ENCODE assay signal across 21 cellular contexts in genomic region chr1:225937048-225937968, GRCh38. TPM values are rescaled to one million over a fixed set of nuclear protein-coding genes. Genes with fewer than 3 reads are reported as not detected.
DNase-seq lines count a peak whose midpoint lies in the region; ATAC-seq, FAIRE-seq and TF ChIP-seq lines count a peak whose summit lies in the region.
"Had no signal": no experiment of that assay in that cellular context is flagged by ENCODE, and none has a peak within 500 bp of the region (broad histone marks: within the 10 kb centered on the region; RNA-seq: fewer than 3 reads in every experiment).

No MANE protein-coding gene starts in this region.

- FAIRE-seq in K562 (lab: Jason Lieb, UNC): no peak
- FAIRE-seq: GM12891 had no signal

- H2BK120ac ChIP-seq in neuronal stem cell (ENCODE audit: low read depth, low read length): no peak overlapping the region

- H3K9me3 ChIP-seq in BLaER1 (no peaks in the 10 kb centered on the region), HEK293 (ENCODE audit: control insufficient read depth, insufficient read depth, low read depth, low read length) (no peaks in the 10 kb centered on the region), K562 (replicated peaks; ENCODE audit: control insufficient read depth, insufficient read depth, low read depth, low read length) (no peaks in the 10 kb centered on the region), neuronal stem cell (replicated peaks in 1 of 2; ENCODE audit: control insufficient read depth in 2 of 2, insufficient read depth in 1 of 2, low read depth in 1 of 2, low read length in 2 of 2) (no peaks in the 10 kb centered on the region), gastroesophageal sphincter (no peaks in the 10 kb centered on the region)

- H4K8ac ChIP-seq in neuronal stem cell (ENCODE audit: low read depth, low read length): no peak overlapping the region

- H3K79me1 ChIP-seq in neuronal stem cell (ENCODE audit: low read depth, low read length): no peaks in the 10 kb centered on the region

- no peak overlapping the region for H3K4me3 ChIP-seq in BLaER1
- H3K4me3 ChIP-seq in HEK293 (ENCODE audit: low read depth, low read length): no peak overlapping the region
- no peak overlapping the region for H3K4me3 ChIP-seq in K562
- H3K4me3 ChIP-seq in neuronal stem cell (ENCODE audit: low read length in 2 of 2): no peak overlapping the region
- no peak overlapping the region for H3K4me3 ChIP-seq in gastroesophageal sphincter

- H2AFZ ChIP-seq in K562 (ENCODE audit: low read depth, low read length) (peak overlapping the region; percentile 70), neuronal stem cell (ENCODE audit: low read length) (peak overlapping the region; percentile 74)

- no peak for TF ChIP-seq RAD21 in K562 (CRISPR knock-in tag; conservative IDR thresholded peaks at IDR 0.05 in 1 of 2, IDR thresholded peaks at IDR 0.05 in 1 of 2)

- intact Hi-C loops in K562 (cut with micrococcal nuclease): no loop called here

- WGBS in K562 (ENCODE audit: insufficient coverage, low coverage, missing lambda C conversion rate): 87% methylated on average over 20 of the region's 21 CpGs
- no CpG with 5 or more reads among the region's 21 CpGs for WGBS in neuronal stem cell (ENCODE audit: extremely low coverage in 2 of 2, insufficient read length in 2 of 2, insufficient replicate concordance in 1 of 2), 2 donors
- 82% methylated on average over 4 of the region's 21 CpGs; no CpG with 5 or more reads in 1 of the 2 donors for WGBS in gastroesophageal sphincter (ENCODE audit: low coverage in 1 of 2), 2 donors

- TF ChIP-seq CTCF in HEK293 (tag by site-specific recombination; IDR thresholded peaks at IDR 0.05): no peak
- TF ChIP-seq CTCF in K562 (IDR thresholded peaks at IDR 0.05 in 2 of 3, conservative IDR thresholded peaks at IDR 0.05 in 1 of 3; ENCODE audit: insufficient read depth in 2 of 3, low read depth in 1 of 3, low read length in 3 of 3): no peak
- TF ChIP-seq CTCF in gastroesophageal sphincter (IDR thresholded peaks at IDR 0.05): no peak

- H3K9ac ChIP-seq in BLaER1: peak overlapping the region; percentile 34
- H3K9ac ChIP-seq in K562 (ENCODE audit: insufficient read depth in 1 of 2, low read depth in 2 of 2, low read length in 2 of 2): no peak overlapping the region
- H3K9ac ChIP-seq in neuronal stem cell (ENCODE audit: low read depth, low read length, poor library complexity): no peak overlapping the region
- H3K9ac ChIP-seq: KMS-11 had no signal

- H4K20me1 ChIP-seq in BLaER1 (no peaks in the 10 kb centered on the region), K562 (replicated peaks; ENCODE audit: control insufficient read depth, insufficient read depth, low read length) (no peaks in the 10 kb centered on the region)

- ATAC-seq in K562 (no peak), gastroesophageal sphincter (no peak)

- H3K9me1 ChIP-seq in K562 (ENCODE audit: control insufficient read depth, insufficient read depth, low read length): no peaks in the 10 kb centered on the region

- TF ChIP-seq POLR2A in K562 (conservative IDR thresholded peaks at IDR 0.05) (no peak), gastroesophageal sphincter (IDR thresholded peaks at IDR 0.05) (no peak)

- H3K27me3 ChIP-seq in BLaER1: no peaks in the 10 kb centered on the region
- H3K27me3 ChIP-seq in K562 (ENCODE audit: control insufficient read depth in 2 of 2, insufficient read depth in 2 of 2, low read length in 2 of 2): no peaks in the 10 kb centered on the region
- H3K27me3 ChIP-seq in neuronal stem cell (ENCODE audit: control insufficient read depth in 3 of 3, insufficient read depth in 3 of 3, low read depth in 1 of 3, low read length in 3 of 3): peaks cover 0 to 7% (median 7%) of the 10 kb centered on the region in 3 experiments
- peaks cover 15% of the 10 kb centered on the region for H3K27me3 ChIP-seq in gastroesophageal sphincter

- no peak overlapping the region for H2AK5ac ChIP-seq in neuronal stem cell (ENCODE audit: low read depth, low read length)

- DNase-seq in K562 (ENCODE audit: extremely low read depth in 1 of 4, low spot score in 3 of 4): no peak
- no peak for DNase-seq in neuronal stem cell (ENCODE audit: low spot score)
- no peak for DNase-seq in CD1c-positive myeloid dendritic cell (ENCODE audit: extremely low spot score)
- DNase-seq in HuH-7.5 (ENCODE audit: low spot score): no peak
- DNase-seq: CD4-positive, alpha-beta memory T cell; GDM1; GOT3; NCI-H1092; NCI-H146; NCI-H2081 treated with DMSO at 0.1 percent for 48 hours; NCI-H2227 treated with DMSO at 0.1 percent for 48 hours; NCI-H526; OCI-M1; RPMI8226 had no signal

- TF ChIP-seq EP300 in K562 (IDR thresholded peaks at IDR 0.05; ENCODE audit: low read length): no peak
- no peak for TF ChIP-seq EP300 in gastroesophageal sphincter (IDR thresholded peaks at IDR 0.05)

- no peaks in the 10 kb centered on the region for H3K79me2 ChIP-seq in K562 (ENCODE audit: control insufficient read depth, insufficient read depth, low read length)

- H3K18ac ChIP-seq in neuronal stem cell (ENCODE audit: low read length): peak overlapping the region; percentile 17

- peak overlapping the region; percentile 95 for H3K23ac ChIP-seq in neuronal stem cell (ENCODE audit: low read depth, low read length, poor library complexity)

- H4K91ac ChIP-seq in neuronal stem cell (ENCODE audit: low read depth, low read length, poor library complexity): no peak overlapping the region

- H3K4me2 ChIP-seq in BLaER1: peak overlapping the region; percentile 56
- H3K4me2 ChIP-seq in K562 (ENCODE audit: insufficient read depth, low read length): no peak overlapping the region
- no peak overlapping the region for H3K4me2 ChIP-seq in neuronal stem cell (ENCODE audit: insufficient read depth, low read length, poor library complexity, severe bottlenecking)
- H3K4me2 ChIP-seq: KMS-11 had no signal

- H3K14ac ChIP-seq in neuronal stem cell (ENCODE audit: low read length): no peak overlapping the region

- H3K4me1 ChIP-seq in BLaER1 (peaks cover 36% of the 10 kb centered on the region), HEK293 (ENCODE audit: control insufficient read depth, insufficient read depth, low read length) (no peaks in the 10 kb centered on the region), K562 (replicated peaks in 1 of 2; ENCODE audit: control insufficient read depth in 2 of 2, insufficient read depth in 2 of 2, low read length in 2 of 2) (peaks cover 7 to 21% of the 10 kb centered on the region in 2 experiments; a peak in 4 of 5 replicates), neuronal stem cell (ENCODE audit: control insufficient read depth in 2 of 2, insufficient read depth in 1 of 2, low read depth in 1 of 2, low read length in 2 of 2) (peaks cover 8 to 14% of the 10 kb centered on the region in 2 donors), gastroesophageal sphincter (peaks cover 0 to 26% (median 12%) of the 10 kb centered on the region in 3 donors)

- no peak overlapping the region for H2BK15ac ChIP-seq in neuronal stem cell (ENCODE audit: low read length)

- BruUV-seq in K562 (replicated peaks; lab: Mats Ljungman, UMichigan): no TSS peak

- H3K36me3 ChIP-seq in BLaER1: no peaks in the 10 kb centered on the region
- no peaks in the 10 kb centered on the region for H3K36me3 ChIP-seq in HEK293 (ENCODE audit: control insufficient read depth in 2 of 2, insufficient read depth in 1 of 2, low read length in 2 of 2)
- no peaks in the 10 kb centered on the region for H3K36me3 ChIP-seq in K562 (ENCODE audit: control insufficient read depth, insufficient read depth, low read length)
- H3K36me3 ChIP-seq in neuronal stem cell (replicated peaks in 1 of 2; ENCODE audit: control insufficient read depth in 2 of 2, insufficient read depth in 2 of 2, low read length in 2 of 2): no peaks in the 10 kb centered on the region
- H3K36me3 ChIP-seq in gastroesophageal sphincter: no peaks in the 10 kb centered on the region

- H3K27ac ChIP-seq in BLaER1 (no peak overlapping the region), HEK293 (ENCODE audit: extremely low read depth, low read depth, low read length) (no peak overlapping the region), K562 (ENCODE audit: extremely low read depth, low read depth, low read length) (no peak overlapping the region), neuronal stem cell (replicated peaks; ENCODE audit: low read length) (no peak overlapping the region), gastroesophageal sphincter (no peak overlapping the region)
- H3K27ac ChIP-seq: KMS-11 had no signal

- no peak overlapping the region for H3K4ac ChIP-seq in neuronal stem cell (ENCODE audit: low read length)

- H2BK12ac ChIP-seq in neuronal stem cell (ENCODE audit: low read length): no peak overlapping the region

- in situ Hi-C loops in K562 (cut with MboI): no loop called here

- H2BK5ac ChIP-seq in neuronal stem cell (ENCODE audit: low read length): no peak overlapping the region

- CTCF ChIA-PET in HEK293 (lab: Yijun Ruan, JAX) (interaction anchor here (0.6 to 1.8 kb wide), 8 partner anchors 24 to 463 kb away, joined by 3 to 6 read pairs (median 3); no protein-coding TSS in a partner anchor), K562 (lab: Yijun Ruan, JAX; ENCODE audit: low intra/inter-chr PET ratio) (no interaction called here)

- POLR2A ChIA-PET in HEK293 (lab: Yijun Ruan, JAX) (interaction anchor here (0.6 to 6.0 kb wide), 4 partner anchors 13 to 135 kb away, joined by 3 to 32 read pairs (median 10); partner anchors contain the start of gene PYCR2), K562 (lab: Yijun Ruan, JAX) (interaction anchor here (0.6 to 1.9 kb wide), 7 partner anchors 9 to 492 kb away, joined by 3 to 10 read pairs (median 4); no protein-coding TSS in a partner anchor)

RNA-seq across cellular contexts. Expression of gene LEFTY2, which starts 3.7 kb away (rescaled TPM):
- total RNA-seq in K562 (2011; cell fraction: chromatin; rRNA removed; ENCODE audit: low replicate concordance): 0.23 TPM in 1 of 2 replicates, not detected in the other
- not detected in 2 replicates for total RNA-seq in K562 (2011; cell fraction: nucleolus; rRNA removed)
- total RNA-seq in K562 (2011; cell fraction: nucleoplasm; rRNA removed): 0.29 TPM in 1 of 2 replicates, not detected in the other
- 0.08 and 0.14 TPM in 2 replicates for total RNA-seq in K562 (2014; rRNA removed)
- total RNA-seq in K562 (2014; rRNA removed; fragmentation: Illumina TruSeq; extraction: Trizol): not detected in 2 replicates
- not detected in 2 replicates for total RNA-seq in K562 (2015; rRNA removed; fragmentation: Illumina TruSeq; extraction: Trizol)
- total RNA-seq in K562 (2021): not detected in 2 replicates
- polyA plus RNA-seq in K562 (2011; rRNA removed): 0.04 and 0.07 TPM in 2 replicates
- 0.03 and 0.06 TPM in 2 replicates for polyA plus RNA-seq in K562 (2011; cell fraction: cytosol; rRNA removed)
- 0.06 TPM in 1 of 2 replicates, not detected in the other for polyA plus RNA-seq in K562 (2011; cell fraction: nucleus; rRNA removed)
- polyA plus RNA-seq in K562 (2012): 0.04 TPM in 2 replicates
- not detected in 2 replicates for polyA plus RNA-seq in K562 (2014; fragmentation: Illumina TruSeq; extraction: Trizol)
- polyA plus RNA-seq in K562 (2014; fragmentation: Nextera tagmentation; extraction: Ambion mirVana): not detected
- 0.78 TPM in 1 of 2 replicates, not detected in the other for polyA plus RNA-seq in K562 (2014; rRNA removed)
- polyA minus RNA-seq in K562 (2011; rRNA and poly(A)+ RNA removed): not detected in 2 replicates
- not detected in 2 replicates for polyA minus RNA-seq in K562 (2011; cell fraction: cytosol; rRNA and poly(A)+ RNA removed)
- not detected in 2 replicates for polyA minus RNA-seq in K562 (2011; cell fraction: nucleus; rRNA and poly(A)+ RNA removed)
- 0.11 TPM for polyA plus RNA-seq in neuronal stem cell (2013, experiment 1 of 2)
- polyA plus RNA-seq in neuronal stem cell (2013, experiment 2 of 2): 0.10 TPM
- 1 to 10 TPM in 1 of 4 donors, not detected in 3; 1.1 TPM for total RNA-seq in gastroesophageal sphincter
- total RNA-seq: A673; CD4-positive, alpha-beta memory T cell; M059J had no signal
- polyA plus RNA-seq: CD4-positive, alpha-beta memory T cell had no signal

RNA-seq across cellular contexts. Expression of gene PYCR2, which starts 13.3 kb away (rescaled TPM):
- total RNA-seq in K562 (2011; cell fraction: chromatin; rRNA removed; ENCODE audit: low replicate concordance): 118 and 268 TPM in 2 replicates
- 193 and 210 TPM in 2 replicates for total RNA-seq in K562 (2011; cell fraction: nucleolus; rRNA removed)
- 181 and 191 TPM in 2 replicates for total RNA-seq in K562 (2011; cell fraction: nucleoplasm; rRNA removed)
- total RNA-seq in K562 (2014; rRNA removed) (162 and 176 TPM in 2 replicates), K562 (2014; rRNA removed; fragmentation: Illumina TruSeq; extraction: Trizol) (75.2 and 76.7 TPM in 2 replicates), K562 (2015; rRNA removed; fragmentation: Illumina TruSeq; extraction: Trizol) (79.2 and 83.5 TPM in 2 replicates), K562 (2021) (200 and 219 TPM in 2 replicates), gastroesophageal sphincter (10 to 100 TPM; 43.6 to 65.5 (median 50.6) TPM)
- polyA plus RNA-seq in K562 (2011; rRNA removed) (127 and 246 TPM in 2 replicates), K562 (2014; fragmentation: Illumina TruSeq; extraction: Trizol) (154 and 187 TPM in 2 replicates), K562 (2014; fragmentation: Nextera tagmentation; extraction: Ambion mirVana) (1 to 10 TPM; 5.5 to 7.9 TPM), K562 (2014; rRNA removed) (195 and 208 TPM in 2 replicates)
- polyA plus RNA-seq in K562 (2011; cell fraction: cytosol; rRNA removed): 168 and 216 TPM in 2 replicates
- 321 and 394 TPM in 2 replicates for polyA plus RNA-seq in K562 (2011; cell fraction: nucleus; rRNA removed)
- 161 and 213 TPM in 2 replicates for polyA plus RNA-seq in K562 (2012)
- 79.4 and 82.2 TPM in 2 replicates for polyA minus RNA-seq in K562 (2011; rRNA and poly(A)+ RNA removed)
- polyA minus RNA-seq in K562 (2011; cell fraction: cytosol; rRNA and poly(A)+ RNA removed): 58.5 and 79.5 TPM in 2 replicates
- 66.8 and 85.3 TPM in 2 replicates for polyA minus RNA-seq in K562 (2011; cell fraction: nucleus; rRNA and poly(A)+ RNA removed)
- 52.5 TPM for polyA plus RNA-seq in neuronal stem cell (2013, experiment 1 of 2)
- 54.2 TPM for polyA plus RNA-seq in neuronal stem cell (2013, experiment 2 of 2)

RNA-seq across cellular contexts. Expression of gene LEFTY1, which starts 48.4 kb away (rescaled TPM):
- 0.88 and 1.0 TPM in 2 replicates for total RNA-seq in K562 (2011; cell fraction: chromatin; rRNA removed; ENCODE audit: low replicate concordance)
- total RNA-seq in K562 (2011; cell fraction: nucleolus; rRNA removed): 1.2 TPM in 1 of 2 replicates, not detected in the other
- total RNA-seq in K562 (2011; cell fraction: nucleoplasm; rRNA removed): 1.1 TPM in 1 of 2 replicates, not detected in the other
- total RNA-seq in K562 (2014; rRNA removed) (0.16 TPM in 1 of 2 replicates, not detected in the other), K562 (2014; rRNA removed; fragmentation: Illumina TruSeq; extraction: Trizol) (0.07 TPM in 1 of 2 replicates, not detected in the other), K562 (2015; rRNA removed; fragmentation: Illumina TruSeq; extraction: Trizol) (not detected in 2 replicates), K562 (2021) (0.20 and 0.24 TPM in 2 replicates), gastroesophageal sphincter (1 to 10 TPM in 1 of 4 donors, under 1 TPM in 1, not detected in 2; 0.35 to 1.4 TPM)
- polyA plus RNA-seq in K562 (2011; rRNA removed) (0.09 and 0.21 TPM in 2 replicates), K562 (2014; fragmentation: Illumina TruSeq; extraction: Trizol) (0.15 TPM in 1 of 2 replicates, not detected in the other), K562 (2014; fragmentation: Nextera tagmentation; extraction: Ambion mirVana) (not detected), K562 (2014; rRNA removed) (0.13 TPM in 1 of 2 replicates, not detected in the other)
- 0.09 and 0.30 TPM in 2 replicates for polyA plus RNA-seq in K562 (2011; cell fraction: cytosol; rRNA removed)
- 0.41 and 0.67 TPM in 2 replicates for polyA plus RNA-seq in K562 (2011; cell fraction: nucleus; rRNA removed)
- 0.04 and 0.07 TPM in 2 replicates for polyA plus RNA-seq in K562 (2012)
- polyA minus RNA-seq in K562 (2011; rRNA and poly(A)+ RNA removed): not detected in 2 replicates
- not detected in 2 replicates for polyA minus RNA-seq in K562 (2011; cell fraction: cytosol; rRNA and poly(A)+ RNA removed)
- 0.22 and 0.27 TPM in 2 replicates for polyA minus RNA-seq in K562 (2011; cell fraction: nucleus; rRNA and poly(A)+ RNA removed)
- polyA plus RNA-seq in neuronal stem cell (2013, experiment 1 of 2): 0.33 TPM
- 0.21 TPM for polyA plus RNA-seq in neuronal stem cell (2013, experiment 2 of 2)
- total RNA-seq: A673 had no signal
- polyA plus RNA-seq: CD4-positive, alpha-beta memory T cell had no signal

RNA-seq across cellular contexts. Expression of gene TMEM63A, which starts 55.1 kb away (rescaled TPM):
- 420 and 854 TPM in 2 replicates for total RNA-seq in K562 (2011; cell fraction: chromatin; rRNA removed; ENCODE audit: low replicate concordance)
- 362 and 382 TPM in 2 replicates for total RNA-seq in K562 (2011; cell fraction: nucleolus; rRNA removed)
- 379 and 427 TPM in 2 replicates for total RNA-seq in K562 (2011; cell fraction: nucleoplasm; rRNA removed)
- total RNA-seq in K562 (2014; rRNA removed): 17.5 and 21.2 TPM in 2 replicates
- total RNA-seq in K562 (2014; rRNA removed; fragmentation: Illumina TruSeq; extraction: Trizol): 17.2 and 17.6 TPM in 2 replicates
- 16.2 and 17.5 TPM in 2 replicates for total RNA-seq in K562 (2015; rRNA removed; fragmentation: Illumina TruSeq; extraction: Trizol)
- total RNA-seq in K562 (2021): 48.5 and 54.6 TPM in 2 replicates
- polyA plus RNA-seq in K562 (2011; rRNA removed): 39.2 and 70.5 TPM in 2 replicates
- 23.7 and 25.8 TPM in 2 replicates for polyA plus RNA-seq in K562 (2011; cell fraction: cytosol; rRNA removed)
- 496 and 545 TPM in 2 replicates for polyA plus RNA-seq in K562 (2011; cell fraction: nucleus; rRNA removed)
- polyA plus RNA-seq in K562 (2012): 27.0 and 59.7 TPM in 2 replicates
- 37.7 and 39.0 TPM in 2 replicates for polyA plus RNA-seq in K562 (2014; fragmentation: Illumina TruSeq; extraction: Trizol)
- polyA plus RNA-seq in K562 (2014; fragmentation: Nextera tagmentation; extraction: Ambion mirVana): 1 to 10 TPM; 2.0 to 2.8 TPM
- polyA plus RNA-seq in K562 (2014; rRNA removed): 30.5 and 32.4 TPM in 2 replicates
- polyA minus RNA-seq in K562 (2011; rRNA and poly(A)+ RNA removed): 57.7 and 57.8 TPM in 2 replicates
- 16.8 and 28.1 TPM in 2 replicates for polyA minus RNA-seq in K562 (2011; cell fraction: cytosol; rRNA and poly(A)+ RNA removed)
- 118 and 144 TPM in 2 replicates for polyA minus RNA-seq in K562 (2011; cell fraction: nucleus; rRNA and poly(A)+ RNA removed)
- polyA plus RNA-seq in neuronal stem cell (2013, experiment 1 of 2): 9.6 TPM
- polyA plus RNA-seq in neuronal stem cell (2013, experiment 2 of 2): 8.6 TPM
- total RNA-seq in gastroesophageal sphincter: 10 to 100 TPM; 10.9 to 55.9 (median 23.8) TPM
